30 cellular contexts compared by ENCODE assay signal in the genomic region with DNA sequence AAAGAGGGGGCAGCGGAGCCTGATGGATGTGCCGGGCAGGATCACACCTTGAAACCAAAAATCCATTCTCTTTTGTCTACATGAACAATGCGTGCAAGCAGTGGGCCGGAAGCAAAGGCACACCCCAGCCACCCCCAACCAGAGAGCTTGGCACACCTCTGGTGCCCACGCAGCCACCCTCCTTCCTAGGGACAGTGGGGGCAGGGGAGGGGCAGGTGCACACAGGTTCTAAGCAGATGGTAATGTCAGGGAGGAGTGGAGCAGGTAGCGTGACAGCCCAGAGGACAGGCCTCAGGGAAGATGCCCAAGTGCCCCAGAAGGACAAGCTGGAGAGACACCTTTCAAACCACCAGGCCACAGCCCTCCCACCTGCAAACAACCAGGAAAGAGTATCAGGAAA. TPM values are rescaled to one million over a fixed set of nuclear protein-coding genes. Genes with fewer than 3 reads are reported as not detected.
DNase-seq lines count a peak whose midpoint lies in the region; ATAC-seq and TF ChIP-seq lines count a peak whose summit lies in the region.
"Had no signal": no experiment of that assay in that cellular context is flagged by ENCODE, and none has a peak within 500 bp of the region (broad histone marks: within the 10 kb centered on the region; RNA-seq: fewer than 3 reads in every experiment).

No MANE protein-coding gene starts in this region.

- BruUV-seq in MCF 10A (replicated peaks; lab: Mats Ljungman, UMichigan), result no TSS peak

- no peaks in the 10 kb centered on the region for H3K36me3 ChIP-seq in breast epithelium
- H3K36me3 ChIP-seq: brain microvascular endothelial cell, HAP-1, MG63, SJCRH30, WERI-Rb-1 had no signal

- H3K4me3 ChIP-seq in breast epithelium, result no peak overlapping the region
- H3K4me3 ChIP-seq: A549, HAP-1, lung, MG63, SJCRH30 had no signal

- CTCF ChIA-PET in MCF 10A (lab: Yijun Ruan, JAX), result interaction anchor here (1.0 to 1.3 kb wide), 2 partner anchors 9 to 159 kb away, joined by 3 read pairs; no protein-coding TSS in a partner anchor

- no peak for TF ChIP-seq POLR2A in breast epithelium (IDR thresholded peaks at IDR 0.05)

- H3K27ac Mint-ChIP-seq in MCF 10A (ENCODE audit: low read depth, unreplicated experiment) (no peak overlapping the region), T-helper 17 cell (peak overlapping the region; percentile 29), progenitor cell of endocrine pancreas (no peak overlapping the region)
- H3K27ac Mint-ChIP-seq: activated CD4-positive, alpha-beta T cell treated with anti-CD3 and anti-CD28 coated beads, Interleukin-2, amount 10 ng/mL, durations not matched to agents 24 days and 14 days; activated naive CD4-positive, alpha-beta T cell treated with anti-CD3 and anti-CD28 coated beads, Interleukin-2, amount 50 U/mL, for 24 hours; activated T-helper 2 cell treated with anti-CD3 and anti-CD28 coated beads, Interferon-gamma antibody, Interleukin-2, Interleukin-4, amounts not matched to agents 10 μg/mL and 5 μg/mL and 100 μg/mL, durations not matched to agents 14 hours and 24 hours and 36 hours; CD4-positive, alpha-beta memory T cell; natural killer cell treated with Interleukin-12 subunit alpha and Interleukin-12 subunit beta and Interleukin-15 and Interleukin-18, amount 100 ng/mL, for 72 hours had no signal

- no peaks in the 10 kb centered on the region for H3K9me3 Mint-ChIP-seq in MCF 10A (ENCODE audit: unreplicated experiment)
- H3K9me3 Mint-ChIP-seq in progenitor cell of endocrine pancreas (ENCODE audit: low read depth), result no peaks in the 10 kb centered on the region
- H3K9me3 Mint-ChIP-seq: activated CD4-positive, alpha-beta T cell treated with anti-CD3 and anti-CD28 coated beads, Interleukin-2, amount 10 ng/mL, durations not matched to agents 24 days and 14 days; activated naive CD4-positive, alpha-beta T cell treated with anti-CD3 and anti-CD28 coated beads, Interleukin-2, amount 50 U/mL, for 24 hours; activated T-helper 2 cell treated with anti-CD3 and anti-CD28 coated beads, Interferon-gamma antibody, Interleukin-2, Interleukin-4, amounts not matched to agents 10 μg/mL and 5 μg/mL and 100 μg/mL, durations not matched to agents 14 hours and 24 hours and 36 hours; CD4-positive, alpha-beta memory T cell; natural killer cell treated with Interleukin-12 subunit alpha and Interleukin-12 subunit beta and Interleukin-15 and Interleukin-18, amount 100 ng/mL, for 72 hours had no signal

- ATAC-seq in T-helper 17 cell, result no peak
- ATAC-seq: A549; natural killer cell treated with Interleukin-12 subunit alpha and Interleukin-12 subunit beta and Interleukin-15 and Interleukin-18, amount 100 ng/mL, for 72 hours had no signal

- TF ChIP-seq CTCF in breast epithelium (IDR thresholded peaks at IDR 0.05) (no peak), MCF 10A (IDR thresholded peaks at IDR 0.05; ENCODE audit: unreplicated experiment) (no peak), progenitor cell of endocrine pancreas (IDR thresholded peaks at IDR 0.05; ENCODE audit: unreplicated experiment) (no peak), GM13976 (IDR thresholded peaks at IDR 0.05; ENCODE audit: borderline replicate concordance, control extremely low read depth, extremely low read depth, insufficient read depth, missing control alignments) (no peak)

- H3K4me1 Mint-ChIP-seq in MCF 10A (ENCODE audit: insufficient read depth, unreplicated experiment), result peaks cover 7% of the 10 kb centered on the region
- H3K4me1 Mint-ChIP-seq in T-helper 17 cell, result peaks cover 17% of the 10 kb centered on the region
- peaks cover 34% of the 10 kb centered on the region for H3K4me1 Mint-ChIP-seq in progenitor cell of endocrine pancreas (ENCODE audit: low read depth)

- peak overlapping the region; percentile 52 to 95 for H3K27ac ChIP-seq in breast epithelium
- H3K27ac ChIP-seq: A549, brain microvascular endothelial cell, SJCRH30, WERI-Rb-1 had no signal

- in situ Hi-C loops in GM13976 (cut with MboI; ENCODE audit: low sequenced_read_pairs, unreplicated experiment), result no loop called here

- H3K36me3 Mint-ChIP-seq in MCF 10A (ENCODE audit: insufficient read depth, unreplicated experiment) (no peaks in the 10 kb centered on the region), T-helper 17 cell (ENCODE audit: low read depth) (peaks cover 8% of the 10 kb centered on the region), progenitor cell of endocrine pancreas (ENCODE audit: insufficient read depth) (no peaks in the 10 kb centered on the region)
- H3K36me3 Mint-ChIP-seq: activated naive CD4-positive, alpha-beta T cell treated with anti-CD3 and anti-CD28 coated beads, Interleukin-2, amount 50 U/mL, for 24 hours; CD4-positive, alpha-beta memory T cell; natural killer cell treated with Interleukin-12 subunit alpha and Interleukin-12 subunit beta and Interleukin-15 and Interleukin-18, amount 100 ng/mL, for 72 hours had no signal

- POLR2A ChIA-PET in MCF 10A (lab: Yijun Ruan, JAX), result no interaction called here

- intact Hi-C loops in breast epithelium (cut with DNase I; ENCODE audit: low total_unique reads) (loop anchor here (10.0 kb wide), 1 partner anchor 341 kb away; no protein-coding TSS in a partner anchor), MCF 10A (cut with micrococcal nuclease) (no loop called here)

- no peak for DNase-seq in breast epithelium (ENCODE audit: low spot score in 2 of 2)
- DNase-seq in MCF 10A (ENCODE audit: unreplicated experiment), result no peak
- DNase-seq in NCI-H2029 (lab: John Stamatoyannopoulos, UW), result peak; percentile 81
- DNase-seq in T-helper 17 cell, result no peak
- no peak for DNase-seq in activated CD4-positive, CD25-positive, alpha-beta regulatory T cell (lab: John Stamatoyannopoulos, UW)
- DNase-seq in putamen (ENCODE audit: low spot score), result no peak
- no peak for DNase-seq in progenitor cell of endocrine pancreas (ENCODE audit: low spot score, unreplicated experiment)
- no peak for DNase-seq in GM13976 (ENCODE audit: low spot score)
- DNase-seq: activated CD4-positive, alpha-beta T cell treated with anti-CD3 and anti-CD28 coated beads, Interleukin-2, amount 10 ng/mL, durations not matched to agents 24 days and 14 days; activated CD8-positive, alpha-beta memory T cell treated with anti-CD3 and anti-CD28 coated beads for 24 hours; activated T-cell treated with anti-CD3 and anti-CD28 coated beads for 4 hours; AML-193; amygdala; brain microvascular endothelial cell; CD4-positive, alpha-beta memory T cell; KBM-7; MG63; NCI-H1436 treated with DMSO at 0.1 percent for 48 hours; NCI-H2227 treated with DMSO at 0.1 percent for 48 hours; NCI-H774; RPMI8226; SJCRH30; stimulated activated naive CD4-positive, alpha-beta T cell treated with Interleukin-2 at 50 U/mL for 16 hours; WERI-Rb-1 had no signal

- H3K4me3 Mint-ChIP-seq in MCF 10A (ENCODE audit: unreplicated experiment), result no peak overlapping the region
- H3K4me3 Mint-ChIP-seq in T-helper 17 cell, result no peak overlapping the region
- no peak overlapping the region for H3K4me3 Mint-ChIP-seq in progenitor cell of endocrine pancreas (ENCODE audit: low read depth)
- H3K4me3 Mint-ChIP-seq: activated CD4-positive, alpha-beta T cell treated with anti-CD3 and anti-CD28 coated beads, Interleukin-2, amount 10 ng/mL, durations not matched to agents 24 days and 14 days; activated naive CD4-positive, alpha-beta T cell treated with anti-CD3 and anti-CD28 coated beads, Interleukin-2, amount 50 U/mL, for 24 hours; CD4-positive, alpha-beta memory T cell; natural killer cell treated with Interleukin-12 subunit alpha and Interleukin-12 subunit beta and Interleukin-15 and Interleukin-18, amount 100 ng/mL, for 72 hours had no signal

- H3K4me1 ChIP-seq in breast epithelium, result peaks cover 5 to 7% of the 10 kb centered on the region in 2 donors
- H3K4me1 ChIP-seq: A549, HAP-1 had no signal

- H3K9me3 ChIP-seq in breast epithelium (no peaks in the 10 kb centered on the region), T-helper 17 cell (ENCODE audit: control insufficient read depth, low read length, poor library complexity, severe bottlenecking) (no peaks in the 10 kb centered on the region)
- H3K9me3 ChIP-seq: A549, HAP-1, MG63, SJCRH30 had no signal

- H3K27me3 Mint-ChIP-seq in MCF 10A (ENCODE audit: insufficient read depth, unreplicated experiment) (peaks cover 36% of the 10 kb centered on the region), T-helper 17 cell (peaks cover 34% of the 10 kb centered on the region), progenitor cell of endocrine pancreas (peaks cover 29% of the 10 kb centered on the region)
- H3K27me3 Mint-ChIP-seq: activated naive CD4-positive, alpha-beta T cell treated with anti-CD3 and anti-CD28 coated beads, Interleukin-2, amount 50 U/mL, for 24 hours had no signal

- H3K27me3 ChIP-seq in breast epithelium, result no peaks in the 10 kb centered on the region
- H3K27me3 ChIP-seq: MG63 had no signal

RNA-seq across cellular contexts. Expression of a gene that starts 36.5 kb away (rescaled TPM):
- total RNA-seq in breast epithelium (10 to 100 TPM; 61.3 to 85.0 (median 83.6) TPM), MCF 10A (2022) (40.5 and 43.0 TPM in 2 replicates), T-helper 17 cell (10 to 100 TPM; 61.5 to 80.6 TPM), progenitor cell of endocrine pancreas (40.3 and 43.5 TPM in 2 replicates)

RNA-seq across cellular contexts. Expression of a gene that starts 51.4 kb away (rescaled TPM):
- total RNA-seq in breast epithelium, result 100 to 1,000 TPM; 155 to 215 (median 164) TPM
- total RNA-seq in MCF 10A (2022), result 77.2 and 86.4 TPM in 2 replicates
- 100 to 1,000 TPM; 483 to 509 TPM for total RNA-seq in T-helper 17 cell
- total RNA-seq in progenitor cell of endocrine pancreas, result 124 and 127 TPM in 2 replicates
